In the genomic region with DNA sequence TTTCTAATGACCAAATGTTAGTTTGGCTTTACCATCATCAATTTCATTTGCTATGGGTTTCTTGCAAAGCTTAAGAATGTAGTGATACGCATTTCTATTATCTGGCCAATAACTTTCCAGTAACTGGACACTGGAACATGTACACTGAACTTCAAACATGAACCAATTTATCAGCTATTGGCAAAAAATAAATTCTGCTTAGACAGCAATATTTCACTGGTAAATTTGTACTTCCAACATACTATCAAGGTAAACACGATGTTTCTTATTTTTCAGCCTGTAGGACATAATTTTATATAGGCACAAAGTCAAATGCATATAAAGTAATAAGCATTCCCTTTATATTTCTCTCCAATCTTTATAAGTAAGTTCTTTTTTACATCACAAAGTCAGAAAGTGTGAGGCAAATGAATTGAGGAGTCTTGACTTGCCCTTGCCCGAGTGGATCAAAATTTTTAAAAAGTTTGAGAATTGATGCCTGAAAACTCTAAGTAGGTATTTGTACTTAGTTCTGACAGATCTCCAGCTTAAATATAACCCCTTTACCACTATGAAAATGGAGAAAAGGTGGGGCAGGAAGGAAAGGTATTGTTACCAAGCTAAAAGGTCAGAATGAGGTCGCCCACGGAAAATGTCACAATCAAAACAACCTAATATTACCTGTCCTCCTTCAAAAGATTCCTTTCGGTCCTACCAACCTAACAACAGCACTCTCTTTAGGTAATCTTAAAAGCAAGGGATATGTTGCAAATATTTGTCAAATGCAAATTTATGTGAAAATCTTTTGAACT, we compare ENCODE assay signal across 2 cellular contexts.
TF ChIP-seq lines count a peak whose summit lies in the region.

No MANE protein-coding gene starts in this region.

TF ChIP-seq in IMR-90, 13 proteins besides CTCF, POLR2A, EP300 and RAD21:
- no peak for TF ChIP-seq FOS (IDR thresholded peaks at IDR 0.05; ENCODE audit: low read depth, low read length)
- TF ChIP-seq MAFK (IDR thresholded peaks at IDR 0.05; ENCODE audit: low read depth, low read length): peak; percentile 92

TF ChIP-seq in GM12878, 131 proteins besides CTCF, POLR2A, EP300 and RAD21:
- TF ChIP-seq ZBED1 (IDR thresholded peaks at IDR 0.05; ENCODE audit: borderline replicate concordance) (no peak), FOXM1 (IDR thresholded peaks at IDR 0.05; ENCODE audit: low read depth, low read length) (no peak), SMC3 (IDR thresholded peaks at IDR 0.05; ENCODE audit: borderline replicate concordance, low read length) (no peak), TCF12 (IDR thresholded peaks at IDR 0.05; ENCODE audit: low read depth, low read length) (no peak), HDGF (IDR thresholded peaks at IDR 0.05) (no peak)
TF ChIP-seq in GM12878: peak in this region for 0.
